Comparison of ENCODE assay signal across 21 cellular contexts in the genomic region with DNA sequence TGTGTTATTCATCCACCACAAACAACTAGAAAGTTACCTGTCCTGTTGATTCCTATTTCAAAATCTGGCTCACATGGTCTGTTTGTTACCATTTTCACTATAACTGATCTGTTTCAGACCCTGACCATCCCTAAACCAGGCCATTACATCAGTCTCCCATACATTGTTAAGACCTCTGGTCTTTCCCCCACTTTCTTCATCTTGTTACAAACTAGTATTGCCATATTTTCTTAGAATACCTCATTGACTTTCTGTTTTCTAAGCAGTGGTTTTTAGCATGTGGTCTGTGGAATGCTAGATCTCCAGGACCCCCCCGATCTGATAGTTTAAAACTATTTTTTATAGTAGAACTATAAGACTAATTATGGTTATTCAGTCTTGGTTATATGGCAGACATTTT.
"Had no signal": no experiment of that assay in that cellular context is flagged by ENCODE, and none has a peak within 500 bp of the region (broad histone marks: within the 10 kb centered on the region; RNA-seq: fewer than 3 reads in every experiment).

No MANE protein-coding gene starts in this region.

- H3K27ac Mint-ChIP-seq: activated CD8-positive, alpha-beta T cell treated with anti-CD3 and anti-CD28 coated beads for 36 hours; activated naive CD8-positive, alpha-beta T cell; naive thymus-derived CD8-positive, alpha-beta T cell; stimulated activated naive B cell treated with anti-CD40 and anti-IgM and Interleukin-4, amounts not matched to agents 10 μg/mL and 1 μg/mL and 100 μg/mL, for 72 hours; T-helper 1 cell treated with Interleukin-12 subunit alpha and Interleukin-12 subunit beta and Interleukin-4 antibody, amounts not matched to agents 30 μg/mL and 1 μg/mL, for 36 hours had no signal

- DNase-seq: activated CD4-positive, alpha-beta T cell treated with anti-CD3 and anti-CD28 coated beads for 4 hours; activated CD8-positive, alpha-beta T cell treated with anti-CD3 and anti-CD28 coated beads for 36 hours; activated effector memory CD4-positive, alpha-beta T cell treated with anti-CD3 and anti-CD28 coated beads, Interleukin-2, amount 50 U/mL, for 16 hours; activated T-cell treated with anti-CD3 and anti-CD28 coated beads, Interleukin-2, amount 50 U/mL, for 48 hours; amniotic stem cell; body of pancreas; central memory CD4-positive, alpha-beta T cell; cortex of kidney; effector CD8-positive, alpha-beta T cell; heart right ventricle; islet precursor cell; naive thymus-derived CD8-positive, alpha-beta T cell; retina; stimulated activated CD4-positive, alpha-beta T cell treated with anti-CD3 and anti-CD28 coated beads, Interleukin-2, amount 100 ng/mL, for 48 hours; stimulated activated naive B cell treated with anti-CD40 and anti-IgM and Interleukin-4, amounts not matched to agents 10 μg/mL and 1 μg/mL and 100 μg/mL, for 72 hours; thyroid gland had no signal

- H3K36me3 ChIP-seq: gastroesophageal sphincter, thyroid gland had no signal

- H3K9ac ChIP-seq: parathyroid adenoma had no signal

- H3K27me3 Mint-ChIP-seq: activated naive CD8-positive, alpha-beta T cell; naive thymus-derived CD8-positive, alpha-beta T cell; stimulated activated naive B cell treated with anti-CD40 and anti-IgM and Interleukin-4, amounts not matched to agents 10 μg/mL and 1 μg/mL and 100 μg/mL, for 72 hours had no signal

- H3K9me3 Mint-ChIP-seq: activated CD8-positive, alpha-beta T cell treated with anti-CD3 and anti-CD28 coated beads for 36 hours; naive thymus-derived CD8-positive, alpha-beta T cell; T-helper 1 cell treated with Interleukin-12 subunit alpha and Interleukin-12 subunit beta and Interleukin-4 antibody, amounts not matched to agents 30 μg/mL and 1 μg/mL, for 36 hours had no signal

- H2AFZ ChIP-seq: parathyroid adenoma had no signal

- ATAC-seq: activated CD8-positive, alpha-beta T cell treated with anti-CD3 and anti-CD28 coated beads for 36 hours; body of pancreas; gastroesophageal sphincter; heart right ventricle; left lobe of liver; naive thymus-derived CD8-positive, alpha-beta T cell; stimulated activated naive B cell treated with anti-CD40 and anti-IgM and Interleukin-4, amounts not matched to agents 10 μg/mL and 1 μg/mL and 100 μg/mL, for 72 hours had no signal

- H3K36me3 Mint-ChIP-seq: activated naive CD8-positive, alpha-beta T cell; naive thymus-derived CD8-positive, alpha-beta T cell; stimulated activated naive B cell treated with anti-CD40 and anti-IgM and Interleukin-4, amounts not matched to agents 10 μg/mL and 1 μg/mL and 100 μg/mL, for 72 hours had no signal

- H3K4me3 ChIP-seq: body of pancreas, gastroesophageal sphincter, heart right ventricle, thyroid gland had no signal

- H3K27me3 ChIP-seq: body of pancreas, gastroesophageal sphincter, heart right ventricle, thyroid gland had no signal

- H3K9me3 ChIP-seq: body of pancreas, gastroesophageal sphincter, thyroid gland had no signal

- H3K4me3 Mint-ChIP-seq: activated CD8-positive, alpha-beta T cell treated with anti-CD3 and anti-CD28 coated beads for 36 hours; activated naive CD8-positive, alpha-beta T cell; naive thymus-derived CD8-positive, alpha-beta T cell; stimulated activated naive B cell treated with anti-CD40 and anti-IgM and Interleukin-4, amounts not matched to agents 10 μg/mL and 1 μg/mL and 100 μg/mL, for 72 hours; T-helper 1 cell treated with Interleukin-12 subunit alpha and Interleukin-12 subunit beta and Interleukin-4 antibody, amounts not matched to agents 30 μg/mL and 1 μg/mL, for 36 hours had no signal

- H3K4me1 ChIP-seq: body of pancreas, parathyroid adenoma had no signal

- H3K27ac ChIP-seq: body of pancreas, gastroesophageal sphincter, parathyroid adenoma, thyroid gland had no signal

- H3K79me2 ChIP-seq: parathyroid adenoma had no signal
